9 cellular contexts compared by ENCODE assay signal in the genomic region with DNA sequence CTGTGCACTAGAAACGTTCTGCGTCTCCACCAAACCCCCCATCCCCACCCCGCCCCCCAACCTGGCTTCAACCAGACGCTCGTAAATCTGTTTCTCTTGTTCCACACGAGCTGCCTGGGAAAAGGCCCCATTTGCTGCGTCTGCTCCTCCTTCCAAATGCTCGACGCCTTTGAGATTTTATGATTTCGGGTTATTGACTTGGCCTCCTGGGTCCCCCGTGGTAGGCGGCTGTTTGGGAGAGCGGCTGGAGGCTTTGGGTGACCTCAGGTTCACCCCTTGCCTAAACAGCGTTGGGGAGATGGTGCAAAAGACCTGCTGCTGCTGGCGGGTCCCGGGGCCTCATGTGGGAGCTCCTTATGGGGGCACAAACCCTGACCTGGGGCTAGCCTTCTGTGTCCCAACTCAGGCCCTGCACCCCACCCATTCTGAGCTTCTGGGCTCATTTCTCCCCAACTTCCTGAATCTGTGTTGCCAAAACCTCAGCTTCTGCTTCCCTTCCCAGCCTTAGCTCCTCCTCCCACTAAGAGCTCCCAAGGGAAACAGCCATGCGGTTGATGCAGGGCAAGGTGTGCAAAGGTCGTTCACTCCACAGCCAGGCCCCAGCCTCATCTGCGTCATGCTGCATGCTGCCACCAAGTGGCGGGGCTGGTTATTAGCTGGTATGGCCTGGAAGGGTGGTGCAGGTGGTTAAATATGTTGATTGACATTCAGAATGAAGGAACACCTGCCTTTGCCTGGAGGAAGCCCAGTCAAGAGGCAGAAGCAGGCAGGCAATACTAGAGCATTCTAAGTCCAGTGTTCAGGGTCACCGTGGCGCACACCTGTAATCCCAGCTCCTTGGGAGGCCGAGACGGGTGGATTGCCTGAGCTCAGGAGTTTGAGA. TPM values are rescaled to one million over a fixed set of nuclear protein-coding genes. Genes with fewer than 3 reads are reported as not detected.
A peak's percentile ranks its signal among the peaks of the same experiment; 100 is the strongest.
DNase-seq lines count a peak whose midpoint lies in the region; ATAC-seq and TF ChIP-seq lines count a peak whose summit lies in the region.
"Had no signal": no experiment of that assay in that cellular context is flagged by ENCODE, and none has a peak within 500 bp of the region (broad histone marks: within the 10 kb centered on the region; RNA-seq: fewer than 3 reads in every experiment).

No MANE protein-coding gene starts in this region.

- H3K27me3 Mint-ChIP-seq in activated naive CD4-positive, alpha-beta T cell treated with anti-CD3 and anti-CD28 coated beads, Interleukin-2, amount 10 ng/mL, durations not matched to agents 7 days and 5 days, result peaks cover 21% of the 10 kb centered on the region

- DNase-seq in activated naive CD4-positive, alpha-beta T cell treated with anti-CD3 and anti-CD28 coated beads, Interleukin-2, amount 10 ng/mL, durations not matched to agents 7 days and 5 days, result peak; percentile 46
- DNase-seq in activated naive CD4-positive, alpha-beta T cell treated with Interleukin-2 at 50 U/mL for 16 hours, result no peak
- peak; percentile 73 to 81 for DNase-seq in SJCRH30
- DNase-seq in fibroblast of peridontal ligament (ENCODE audit: extremely low read depth), result peak; percentile 26
- DNase-seq in sciatic nerve (ENCODE audit: low spot score), result peak; percentile 72

- H3K79me2 ChIP-seq in Loucy (ENCODE audit: insufficient read depth, low read length), result no peaks in the 10 kb centered on the region

- H3K4me3 ChIP-seq in Loucy (ENCODE audit: low read length, poor library complexity, severe bottlenecking) (no peak overlapping the region), SJCRH30 (no peak overlapping the region)
- H3K4me3 ChIP-seq: dorsolateral prefrontal cortex had no signal

- TF ChIP-seq CTCF in Loucy (conservative IDR thresholded peaks at IDR 0.05; ENCODE audit: low read length), result peak; percentile 81

- no peaks in the 10 kb centered on the region for H3F3A ChIP-seq in Loucy (ENCODE audit: low read depth)

- H3K4me3 Mint-ChIP-seq in activated naive CD4-positive, alpha-beta T cell treated with anti-CD3 and anti-CD28 coated beads, Interleukin-2, amount 10 ng/mL, durations not matched to agents 7 days and 5 days, result no peak overlapping the region

- H3K27me3 ChIP-seq in Loucy (ENCODE audit: insufficient read depth, low read length, poor library complexity, severe bottlenecking), result no peaks in the 10 kb centered on the region
- H3K27me3 ChIP-seq in SJCRH30, result peaks cover 16% of the 10 kb centered on the region; the same call in 1 of the 2 replicates
- H3K27me3 ChIP-seq: dorsolateral prefrontal cortex had no signal

- no peaks in the 10 kb centered on the region for H3K4me1 Mint-ChIP-seq in activated naive CD4-positive, alpha-beta T cell treated with anti-CD3 and anti-CD28 coated beads, Interleukin-2, amount 10 ng/mL, durations not matched to agents 7 days and 5 days

- H3K9ac ChIP-seq in Loucy (ENCODE audit: low read depth, low read length, poor library complexity, severe bottlenecking), result no peak overlapping the region

- H3K9me3 Mint-ChIP-seq in activated naive CD4-positive, alpha-beta T cell treated with anti-CD3 and anti-CD28 coated beads, Interleukin-2, amount 10 ng/mL, durations not matched to agents 7 days and 5 days, result no peaks in the 10 kb centered on the region

- ATAC-seq in sciatic nerve (peak; percentile 85), GM19035 (IDR thresholded peaks at IDR 0.05; ENCODE audit: unreplicated experiment) (no peak), HG02852 (IDR thresholded peaks at IDR 0.05; ENCODE audit: unreplicated experiment) (no peak)

- H3K4me2 ChIP-seq in Loucy (ENCODE audit: low read depth, low read length, poor library complexity, severe bottlenecking), result peak overlapping the region; percentile 25

- intact Hi-C loops in sciatic nerve (cut with DNase I), result no loop called here

- H3K36me3 Mint-ChIP-seq in activated naive CD4-positive, alpha-beta T cell treated with anti-CD3 and anti-CD28 coated beads, Interleukin-2, amount 10 ng/mL, durations not matched to agents 7 days and 5 days, result no peaks in the 10 kb centered on the region

- no peak overlapping the region for H3K27ac ChIP-seq in SJCRH30
- H3K27ac ChIP-seq: dorsolateral prefrontal cortex had no signal

- CTCF ChIA-PET in activated naive CD4-positive, alpha-beta T cell treated with anti-CD3 and anti-CD28 coated beads, Interleukin-2, amount 10 ng/mL, durations not matched to agents 7 days and 5 days (lab: Charles Lee), result interaction anchor here (1.5 kb wide), 1 partner anchor 48 kb away, joined by 5 read pairs; no protein-coding TSS in a partner anchor

- H3K9me2 ChIP-seq in Loucy (replicated peaks; ENCODE audit: low read depth, low read length), result no peaks in the 10 kb centered on the region

- H3K4me1 ChIP-seq in Loucy (ENCODE audit: insufficient read depth, low read length, poor library complexity, severe bottlenecking), result peaks cover 6% of the 10 kb centered on the region
- peaks cover 14% of the 10 kb centered on the region; the same call in 1 of the 2 replicates for H3K4me1 ChIP-seq in SJCRH30

- H4K20me1 ChIP-seq in Loucy (ENCODE audit: insufficient read depth, low read length, poor library complexity, severe bottlenecking), result no peaks in the 10 kb centered on the region

- no peak overlapping the region for H2AFZ ChIP-seq in Loucy (ENCODE audit: low read length)

- H3K36me3 ChIP-seq in Loucy (ENCODE audit: insufficient read depth, low read length) (no peaks in the 10 kb centered on the region), SJCRH30 (no peaks in the 10 kb centered on the region)

- no peak overlapping the region for H3K27ac Mint-ChIP-seq in activated naive CD4-positive, alpha-beta T cell treated with anti-CD3 and anti-CD28 coated beads, Interleukin-2, amount 10 ng/mL, durations not matched to agents 7 days and 5 days

- no peaks in the 10 kb centered on the region for H3K9me3 ChIP-seq in Loucy (ENCODE audit: insufficient read depth, low read depth, low read length)
- H3K9me3 ChIP-seq in SJCRH30 (replicated peaks), result no peaks in the 10 kb centered on the region

RNA-seq across cellular contexts. Expression of gene ELN, which starts 49.1 kb away (rescaled TPM):
- 100 and 110 TPM in 2 replicates for total RNA-seq in SJCRH30 (2014; rRNA removed; shearing (Covaris generic))
- 62.8 TPM for total RNA-seq in sciatic nerve
